Comparison of ENCODE assay signal across 1 cellular context in genomic region chr11:119709171-119709570, GRCh38.
TF ChIP-seq lines count a peak whose summit lies in the region.

No MANE protein-coding gene starts in this region.

TF ChIP-seq in H1, 55 proteins besides CTCF, POLR2A, EP300 and RAD21:
- TF ChIP-seq USF2 (IDR thresholded peaks at IDR 0.05; ENCODE audit: low read length) (no peak), CHD1 (IDR thresholded peaks at IDR 0.05; ENCODE audit: low read depth, low read length) (no peak), CBX5 (IDR thresholded peaks at IDR 0.05; ENCODE audit: low read depth, low read length) (no peak), RXRA (IDR thresholded peaks at IDR 0.05; ENCODE audit: insufficient read depth, low read depth, low read length) (no peak), HDAC2 (IDR thresholded peaks at IDR 0.05; ENCODE audit: borderline replicate concordance in 1 of 2, low read depth in 2 of 2, low read length in 2 of 2) (no peak), BCL11A (IDR thresholded peaks at IDR 0.05; ENCODE audit: low read depth in 2 of 2, low read length in 2 of 2) (no peak), PHF8 (conservative IDR thresholded peaks at IDR 0.05; ENCODE audit: low read depth, low read length) (no peak)
